Comparison of ENCODE assay signal across 22 cellular contexts in the genomic region with DNA sequence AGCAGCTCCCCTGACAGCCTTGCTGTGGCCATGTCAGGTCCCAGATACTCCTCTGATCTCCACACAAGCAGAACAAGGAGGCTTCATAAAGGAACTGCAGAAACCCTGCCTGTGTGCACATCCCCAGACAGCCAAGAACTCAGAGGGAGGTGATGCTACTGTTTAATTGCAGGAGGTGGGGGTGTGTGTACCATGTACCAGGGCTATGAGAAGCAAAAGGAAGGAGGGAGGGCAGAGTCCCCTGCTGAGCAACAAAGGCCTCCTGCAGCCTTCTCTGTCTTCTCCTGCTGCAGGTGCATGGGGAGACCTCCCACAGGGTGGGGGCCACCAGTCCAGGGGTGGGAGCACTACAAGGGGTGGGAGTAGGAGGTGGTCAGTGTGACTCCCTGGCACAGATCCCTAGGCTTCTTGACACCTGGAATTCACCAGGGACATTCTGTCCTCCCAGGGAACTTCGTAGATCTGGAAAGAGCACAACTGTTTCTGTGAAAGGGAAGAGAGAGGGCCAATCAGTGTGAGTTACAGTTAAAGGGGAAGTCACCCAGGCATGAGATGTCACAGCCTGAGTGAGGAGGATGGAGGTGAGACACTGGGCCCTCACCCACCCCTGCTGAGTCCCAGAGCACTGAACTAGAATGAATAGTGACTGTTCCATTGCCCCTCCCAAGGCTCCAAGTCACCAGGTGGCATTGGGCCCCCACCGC. TPM values are rescaled to one million over a fixed set of nuclear protein-coding genes. Genes with fewer than 3 reads are reported as not detected.
"Had no signal": no experiment of that assay in that cellular context is flagged by ENCODE, and none has a peak within 500 bp of the region (broad histone marks: within the 10 kb centered on the region; RNA-seq: fewer than 3 reads in every experiment).

No MANE protein-coding gene starts in this region.

- H3K4me3 ChIP-seq: heart left ventricle, lung, right atrium auricular region, skin epidermis, upper lobe of left lung had no signal

- H3K36me3 ChIP-seq: brain microvascular endothelial cell, heart left ventricle, neutrophil, right atrium auricular region, upper lobe of left lung had no signal

- DNase-seq: activated CD4-positive, alpha-beta memory T cell treated with anti-CD3 and anti-CD28 coated beads for 36 hours; activated CD4-positive, CD25-positive, alpha-beta regulatory T cell treated with anti-CD3 and anti-CD28 coated beads, Interleukin-2, amount 50 U/mL, for 72 hours; activated effector memory CD4-positive, alpha-beta T cell treated with anti-CD3 and anti-CD28 coated beads, Interleukin-2, amount 50 U/mL, for 16 hours; activated T-cell treated with anti-CD3 and anti-CD28 coated beads, Interleukin-2, amount 50 U/mL, for 24 hours; brain microvascular endothelial cell; effector memory CD4-positive, alpha-beta T cell; foreskin melanocyte; heart left ventricle; immature natural killer cell; naive B cell; stimulated activated CD4-positive, alpha-beta T cell treated with anti-CD3 and anti-CD28 coated beads, Interleukin-15, amount 100 ng/mL, for 24 hours; stimulated activated CD4-positive, alpha-beta T cell treated with anti-CD3 and anti-CD28 coated beads, Interleukin-4, amount 100 ng/mL, for 1 hour; stimulated activated naive CD4-positive, alpha-beta T cell treated with Interleukin-2 at 50 U/mL for 16 hours; substantia nigra; upper lobe of left lung had no signal

- H3K4me1 ChIP-seq: heart left ventricle, right atrium auricular region, upper lobe of left lung had no signal

- H3K27me3 ChIP-seq: brain microvascular endothelial cell, heart left ventricle, right atrium auricular region, upper lobe of left lung had no signal

- H3K4me1 Mint-ChIP-seq: immature natural killer cell had no signal

- H3K36me3 Mint-ChIP-seq: activated CD4-positive, alpha-beta memory T cell treated with anti-CD3 and anti-CD28 coated beads for 36 hours; activated naive CD8-positive, alpha-beta T cell; immature natural killer cell; naive B cell had no signal

- H3K4me3 Mint-ChIP-seq: activated CD4-positive, alpha-beta memory T cell treated with anti-CD3 and anti-CD28 coated beads for 36 hours; activated naive CD8-positive, alpha-beta T cell; activated T-cell treated with anti-CD3 and anti-CD28 coated beads, Interleukin-2, amount 50 U/mL, for 24 hours; immature natural killer cell; naive B cell had no signal

- H3K27ac ChIP-seq: brain microvascular endothelial cell, heart left ventricle, neutrophil, skin epidermis, upper lobe of left lung had no signal

- H3K27me3 Mint-ChIP-seq: activated CD4-positive, alpha-beta memory T cell treated with anti-CD3 and anti-CD28 coated beads for 36 hours; activated T-cell treated with anti-CD3 and anti-CD28 coated beads, Interleukin-2, amount 50 U/mL, for 24 hours had no signal

- H3K9me3 ChIP-seq: heart left ventricle, neutrophil, right atrium auricular region, upper lobe of left lung had no signal

- H3K9me3 Mint-ChIP-seq: activated CD4-positive, alpha-beta memory T cell treated with anti-CD3 and anti-CD28 coated beads for 36 hours; activated T-cell treated with anti-CD3 and anti-CD28 coated beads, Interleukin-2, amount 50 U/mL, for 24 hours; immature natural killer cell; naive B cell had no signal

- H3K27ac Mint-ChIP-seq: activated CD4-positive, alpha-beta memory T cell treated with anti-CD3 and anti-CD28 coated beads for 36 hours; activated naive CD8-positive, alpha-beta T cell; activated T-cell treated with anti-CD3 and anti-CD28 coated beads, Interleukin-2, amount 50 U/mL, for 24 hours; immature natural killer cell had no signal

RNA-seq across cellular contexts. Expression of gene CST2, which starts 2.8 kb away (rescaled TPM):
- total RNA-seq: activated CD4-positive, alpha-beta memory T cell treated with anti-CD3 and anti-CD28 coated beads for 36 hours; mononuclear cell; right atrium auricular region had no signal

RNA-seq across cellular contexts. Expression of gene CST5, which starts 55.8 kb away (rescaled TPM):
- total RNA-seq: activated CD4-positive, alpha-beta memory T cell treated with anti-CD3 and anti-CD28 coated beads for 36 hours; heart left ventricle; mononuclear cell; posterior vena cava; right atrium auricular region had no signal
